ENCODE assay signal across 34 cellular contexts in genomic region chr1:182779530-182779929, GRCh38.
"Had no signal": no experiment of that assay in that cellular context is flagged by ENCODE, and none has a peak within 500 bp of the region (broad histone marks: within the 10 kb centered on the region; RNA-seq: fewer than 3 reads in every experiment).

No MANE protein-coding gene starts in this region.

- H3K36me3 ChIP-seq: MG63 had no signal

- H3K4me3 ChIP-seq: MG63 had no signal

- H3K27me3 ChIP-seq: MG63 had no signal

- H3K9me3 ChIP-seq: MG63 had no signal

- DNase-seq: Karpas-422, Kasumi-1, MG63, MM.1S, MV-4-11, NCI-H1048, NCI-H1092, NCI-H1105, NCI-H1105 treated with DMSO at 0.1 percent for 48 hours, NCI-H1417 treated with DMSO at 0.1 percent for 48 hours, NCI-H1436, NCI-H1436 treated with DMSO at 0.1 percent for 48 hours, NCI-H146, NCI-H1694, NCI-H1694 treated with DMSO at 0.1 percent for 48 hours, NCI-H187, NCI-H187 treated with DMSO at 0.1 percent for 48 hours, NCI-H1930, NCI-H2029, NCI-H2029 treated with DMSO at 0.1 percent for 48 hours, NCI-H2081, NCI-H2081 treated with DMSO at 0.1 percent for 48 hours, NCI-H2107, NCI-H2171, NCI-H2171 treated with DMSO at 0.1 percent for 48 hours, NCI-H2227 treated with DMSO at 0.1 percent for 48 hours, NCI-H226, NCI-H345, NCI-H446, NCI-H446 treated with DMSO at 0.1 percent for 48 hours, NCI-H510A, NCI-H510A treated with DMSO at 0.1 percent for 48 hours, NCI-H524, NCI-H524 treated with DMSO at 0.1 percent for 48 hours had no signal
